ENCODE assay signal across 23 cellular contexts in the genomic region with DNA sequence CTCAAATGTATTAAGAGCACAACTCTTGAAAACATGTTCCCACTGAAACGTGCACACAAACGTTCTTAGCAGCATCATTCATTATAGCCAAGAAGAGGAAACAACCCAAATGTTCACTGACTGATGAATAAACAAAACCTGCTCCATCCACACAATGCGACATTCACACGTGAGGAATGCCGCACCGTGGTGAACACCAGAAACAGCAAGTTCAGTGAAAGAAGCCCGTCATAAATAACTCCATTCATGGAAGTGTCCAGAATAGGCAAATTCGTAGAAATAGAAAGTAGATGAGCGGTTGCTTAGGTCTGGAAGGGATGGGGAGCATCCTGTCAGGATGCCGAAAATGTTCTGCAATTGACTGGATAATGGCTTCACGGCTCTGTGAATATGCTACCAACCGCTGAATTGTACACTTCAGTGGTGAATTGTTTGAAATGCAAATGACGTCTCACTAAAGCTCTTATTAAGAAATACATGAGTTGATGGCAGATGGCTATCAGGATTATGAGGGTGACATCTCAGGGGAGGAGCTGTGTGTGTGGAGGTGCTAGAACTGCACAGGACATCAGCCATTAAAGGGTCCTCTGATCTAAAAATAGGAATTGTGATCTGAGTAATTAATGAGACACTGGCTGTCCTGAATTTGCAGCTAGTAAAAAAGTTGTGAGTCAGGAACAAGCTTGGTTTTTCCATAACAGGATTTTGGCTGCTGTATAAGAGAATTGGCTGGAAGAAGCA.
DNase-seq lines count a peak whose midpoint lies in the region; ATAC-seq, FAIRE-seq and TF ChIP-seq lines count a peak whose summit lies in the region.
"Had no signal": no experiment of that assay in that cellular context is flagged by ENCODE, and none has a peak within 500 bp of the region (broad histone marks: within the 10 kb centered on the region; RNA-seq: fewer than 3 reads in every experiment).

No MANE protein-coding gene starts in this region.

- TF ChIP-seq RAD21 in K562 (CRISPR knock-in tag; conservative IDR thresholded peaks at IDR 0.05 in 1 of 2, IDR thresholded peaks at IDR 0.05 in 1 of 2) = peak in 1 of 2 experiments; percentile 33; a peak in 2 of 4 replicates

- TF ChIP-seq POLR2A in K562 (conservative IDR thresholded peaks at IDR 0.05) = no peak

- in situ Hi-C loops in K562 (cut with MboI) = no loop called here

- peak; percentile 65 for FAIRE-seq in K562 (lab: Jason Lieb, UNC)
- peak; percentile 69 for FAIRE-seq in urothelium cell line (lab: Jason Lieb, UNC)
- FAIRE-seq: GM12891, H54 had no signal

- no peak for TF ChIP-seq CTCF in K562 (IDR thresholded peaks at IDR 0.05 in 2 of 3, conservative IDR thresholded peaks at IDR 0.05 in 1 of 3; ENCODE audit: insufficient read depth in 2 of 3, low read depth in 1 of 3, low read length in 3 of 3)

- WGBS in K562 (ENCODE audit: insufficient coverage, low coverage, missing lambda C conversion rate) = 5% methylated on average over 10 of the region's 13 CpGs

- no peaks in the 10 kb centered on the region; a peak in 2 of 5 replicates for H3K4me1 ChIP-seq in K562 (replicated peaks in 1 of 2; ENCODE audit: control insufficient read depth in 2 of 2, insufficient read depth in 2 of 2, low read length in 2 of 2)
- H3K4me1 ChIP-seq: Peyer's patch, SJCRH30 had no signal

- peaks cover 0 to 9% of the 10 kb centered on the region in 2 experiments; a peak in 1 of 5 replicates for H3K27me3 ChIP-seq in K562 (ENCODE audit: control insufficient read depth in 2 of 2, insufficient read depth in 2 of 2, low read length in 2 of 2)
- H3K27me3 ChIP-seq: MG63, Peyer's patch had no signal

- H3K79me2 ChIP-seq in K562 (ENCODE audit: control insufficient read depth, insufficient read depth, low read length) = no peaks in the 10 kb centered on the region

- H3K36me3 ChIP-seq in K562 (ENCODE audit: control insufficient read depth, insufficient read depth, low read length) = no peaks in the 10 kb centered on the region
- H3K36me3 ChIP-seq: MG63, Peyer's patch, SJCRH30 had no signal

- no peaks in the 10 kb centered on the region for H3K9me3 ChIP-seq in K562 (replicated peaks; ENCODE audit: control insufficient read depth, insufficient read depth, low read depth, low read length)
- H3K9me3 ChIP-seq: MG63, SJCRH30 had no signal

- no peak overlapping the region for H3K4me2 ChIP-seq in K562 (ENCODE audit: insufficient read depth, low read length)

- H4K20me1 ChIP-seq in K562 (replicated peaks; ENCODE audit: control insufficient read depth, insufficient read depth, low read length) = no peaks in the 10 kb centered on the region

- no peak overlapping the region for H3K27ac ChIP-seq in K562 (ENCODE audit: extremely low read depth, low read depth, low read length)
- H3K27ac ChIP-seq: Peyer's patch, SJCRH30 had no signal

- intact Hi-C loops in K562 (cut with micrococcal nuclease) = no loop called here

- POLR2A ChIA-PET in K562 (lab: Yijun Ruan, JAX) = no interaction called here

- no peak overlapping the region for H3K4me3 ChIP-seq in K562
- H3K4me3 ChIP-seq: MG63, Peyer's patch, SJCRH30 had no signal

- H3K9me1 ChIP-seq in K562 (ENCODE audit: control insufficient read depth, insufficient read depth, low read length) = no peaks in the 10 kb centered on the region

- H2AFZ ChIP-seq in K562 (ENCODE audit: low read depth, low read length) = no peak overlapping the region

- ATAC-seq in K562 = no peak
- no peak for ATAC-seq in GM18861 (IDR thresholded peaks at IDR 0.05; ENCODE audit: unreplicated experiment)
- ATAC-seq in GM21390 (IDR thresholded peaks at IDR 0.05; ENCODE audit: unreplicated experiment) = no peak

- TF ChIP-seq EP300 in K562 (IDR thresholded peaks at IDR 0.05; ENCODE audit: low read length) = no peak

- CTCF ChIA-PET in K562 (lab: Yijun Ruan, JAX; ENCODE audit: low intra/inter-chr PET ratio) = no interaction called here

- BruUV-seq in K562 (replicated peaks; lab: Mats Ljungman, UMichigan) = no TSS peak

- peak; percentile 1 for DNase-seq in HT-29 (ENCODE audit: low spot score)
- peak; percentile 23 for DNase-seq in NCI-H1048 (lab: John Stamatoyannopoulos, UW)
- DNase-seq in K562 (ENCODE audit: extremely low read depth in 1 of 4, low spot score in 3 of 4) = peak in 1 of 4 experiments; percentile 36
- no peak for DNase-seq in urothelium cell line (ENCODE audit: low spot score)
- DNase-seq in GF-D8 (lab: John Stamatoyannopoulos, UW) = no peak
- DNase-seq: CD4-positive, alpha-beta T cell; COR-L47; DND-41; IMR-90; MG63; NCI-H1092; NCI-H1436; NCI-H187 treated with DMSO at 0.1 percent for 48 hours; NCI-H2107; NCI-H774; NK-92 treated with Interleukin-12 subunit alpha and Interleukin-12 subunit beta, amount 100 ng/mL, for 24 hours; Peyer's patch; SJCRH30; T-helper 1 cell had no signal

- no peak overlapping the region for H3K9ac ChIP-seq in K562 (ENCODE audit: insufficient read depth in 1 of 2, low read depth in 2 of 2, low read length in 2 of 2)

TF ChIP-seq in K562, 482 proteins besides CTCF, POLR2A, EP300 and RAD21:
- TF ChIP-seq ZBTB8A (IDR thresholded peaks at IDR 0.05; ENCODE audit: partially characterized antibody) = no peak
- TF ChIP-seq BCOR (IDR thresholded peaks at IDR 0.05) = no peak
- TF ChIP-seq, protein P1, sequence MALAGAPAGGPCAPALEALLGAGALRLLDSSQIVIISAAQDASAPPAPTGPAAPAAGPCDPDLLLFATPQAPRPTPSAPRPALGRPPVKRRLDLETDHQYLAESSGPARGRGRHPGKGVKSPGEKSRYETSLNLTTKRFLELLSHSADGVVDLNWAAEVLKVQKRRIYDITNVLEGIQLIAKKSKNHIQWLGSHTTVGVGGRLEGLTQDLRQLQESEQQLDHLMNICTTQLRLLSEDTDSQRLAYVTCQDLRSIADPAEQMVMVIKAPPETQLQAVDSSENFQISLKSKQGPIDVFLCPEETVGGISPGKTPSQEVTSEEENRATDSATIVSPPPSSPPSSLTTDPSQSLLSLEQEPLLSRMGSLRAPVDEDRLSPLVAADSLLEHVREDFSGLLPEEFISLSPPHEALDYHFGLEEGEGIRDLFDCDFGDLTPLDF (CRISPR knock-in tag; IDR thresholded peaks at IDR 0.05) = no peak
- no peak for TF ChIP-seq DDX20 (tag; IDR thresholded peaks at IDR 0.05; ENCODE audit: low read depth)
- TF ChIP-seq U2AF1 (optimal IDR thresholded peaks at IDR 0.05; ENCODE audit: low read depth, low read length) = no peak

Comparison
In these comparisons a context has a peak if more than half of its experiments do, and no peak if none do; other contexts are left out.
1. DNase-seq: peak in HT-29 (single experiment) and NCI-H1048 (single experiment); none in urothelium cell line (single experiment) and GF-D8 (single experiment).